ENCODE assay signal across 7 cellular contexts in genomic region chr5:174426851-174427250, GRCh38.
"Had no signal": no experiment of that assay in that cellular context is flagged by ENCODE, and none has a peak within 500 bp of the region (broad histone marks: within the 10 kb centered on the region; RNA-seq: fewer than 3 reads in every experiment).

No MANE protein-coding gene starts in this region.

- H3K4me2 ChIP-seq: GM23338 had no signal

- H2AFZ ChIP-seq: GM23338 had no signal

- FAIRE-seq: H1, H54, HTR-8/SVneo had no signal

- H3K4me3 ChIP-seq: GM23338 had no signal

- DNase-seq: H9, HCEC 1CT, KBM-7 had no signal
